In the genomic region with DNA sequence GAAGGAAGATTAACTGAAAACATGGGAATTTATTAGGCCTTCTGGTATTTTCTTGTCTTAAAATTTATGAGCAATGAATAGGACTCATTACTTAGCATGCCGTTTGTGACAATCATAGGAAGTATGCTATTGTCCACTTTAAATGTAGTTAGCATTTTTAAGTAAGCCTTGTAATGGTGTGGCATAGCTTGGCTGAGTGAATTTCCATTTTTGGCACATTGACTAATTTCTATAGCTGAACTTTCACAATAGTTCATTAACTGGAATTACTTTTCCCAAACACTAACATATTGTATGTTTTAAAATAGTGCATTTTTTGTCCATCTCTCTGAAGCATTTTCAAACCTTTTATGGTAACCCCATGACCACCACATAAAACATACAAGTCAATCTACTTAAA, we compare ENCODE assay signal across 9 cellular contexts. TPM values are rescaled to one million over a fixed set of nuclear protein-coding genes. Genes with fewer than 3 reads are reported as not detected.
"Had no signal": no experiment of that assay in that cellular context is flagged by ENCODE, and none has a peak within 500 bp of the region (broad histone marks: within the 10 kb centered on the region; RNA-seq: fewer than 3 reads in every experiment).

No MANE protein-coding gene starts in this region.

- DNase-seq: IMR-90, KBM-7, KG1 had no signal

- H3K4me3 ChIP-seq: K562 had no signal

- H3K27ac ChIP-seq: HL-60 had no signal

- FAIRE-seq: HepG2, HTR-8/SVneo, K562 had no signal

- ATAC-seq: HepG2, K562 had no signal

RNA-seq across cellular contexts. Expression of a gene that starts 15.7 kb away (rescaled TPM):
- total RNA-seq: HepG2, HT-29, IMR-90, K562 had no signal
- polyA plus RNA-seq: HepG2, IgD-negative memory B cell, IMR-90, K562 had no signal
